Comparison of ENCODE assay signal across 8 cellular contexts in genomic region chr3:9649791-9650521, GRCh38. TPM values are rescaled to one million over a fixed set of nuclear protein-coding genes. Genes with fewer than 3 reads are reported as not detected.
DNase-seq lines count a peak whose midpoint lies in the region; ATAC-seq and TF ChIP-seq lines count a peak whose summit lies in the region.

No MANE protein-coding gene starts in this region.

- peaks cover 19 to 38% of the 10 kb centered on the region in 2 donors for H3K36me3 ChIP-seq in muscle layer of duodenum (ENCODE audit: control insufficient read depth in 1 of 2, insufficient read depth in 2 of 2, low read length in 2 of 2)

- H3K27me3 Mint-ChIP-seq in Calu3 (ENCODE audit: unreplicated experiment), result no peaks in the 10 kb centered on the region
- no peaks in the 10 kb centered on the region for H3K27me3 Mint-ChIP-seq in effector memory CD8-positive, alpha-beta T cell

- CTCF ChIA-PET in Calu3 (lab: Charles Lee), result interaction anchor here (0.6 to 1.4 kb wide), 2 partner anchors 16 to 152 kb away, joined by 4 read pairs; no protein-coding TSS in a partner anchor
- CTCF ChIA-PET in RWPE1 (lab: Yijun Ruan, JAX), result no interaction called here

- no peaks in the 10 kb centered on the region for H3K9me3 ChIP-seq in muscle layer of duodenum (ENCODE audit: control insufficient read depth in 1 of 2, low read length in 2 of 2)

- no peaks in the 10 kb centered on the region for H3K27me3 ChIP-seq in muscle layer of duodenum (ENCODE audit: low read depth, low read length)

- POLR2A ChIA-PET in RWPE1 (lab: Yijun Ruan, JAX; ENCODE audit: low non-redundant PET), result interaction anchor here (0.6 kb wide), 1 partner anchor 145 kb away, joined by 5 read pairs; no protein-coding TSS in a partner anchor

- TF ChIP-seq CTCF in Calu3 (IDR thresholded peaks at IDR 0.05; ENCODE audit: unreplicated experiment) (no peak), RWPE1 (conservative IDR thresholded peaks at IDR 0.05; ENCODE audit: low read depth) (no peak)

- H3K4me1 ChIP-seq in muscle layer of duodenum (ENCODE audit: control insufficient read depth in 1 of 2, insufficient read depth in 2 of 2, low read length in 2 of 2), result peaks cover 9 to 15% of the 10 kb centered on the region in 2 donors

- H3K36me3 Mint-ChIP-seq in Calu3 (ENCODE audit: insufficient read depth, unreplicated experiment), result peaks cover 30% of the 10 kb centered on the region
- peaks cover 49% of the 10 kb centered on the region for H3K36me3 Mint-ChIP-seq in effector memory CD8-positive, alpha-beta T cell (ENCODE audit: insufficient read depth)

- H3K9me3 Mint-ChIP-seq in Calu3 (ENCODE audit: low read depth, unreplicated experiment), result no peaks in the 10 kb centered on the region
- no peaks in the 10 kb centered on the region for H3K9me3 Mint-ChIP-seq in effector memory CD8-positive, alpha-beta T cell

- TSS peak; percentile 39 for BruUV-seq in Calu3 (replicated peaks; lab: Mats Ljungman, UMichigan)

- H3K4me1 Mint-ChIP-seq in Calu3 (ENCODE audit: low read depth, unreplicated experiment), result no peaks in the 10 kb centered on the region
- peaks cover 21 to 33% of the 10 kb centered on the region in 2 donors for H3K4me1 Mint-ChIP-seq in effector memory CD8-positive, alpha-beta T cell (ENCODE audit: low read depth in 2 of 2)

- intact Hi-C loops in Calu3 (cut with micrococcal nuclease; ENCODE audit: unreplicated experiment), result loop anchor here (10.0 kb wide), 1 partner anchor 295 kb away; no protein-coding TSS in a partner anchor

- peak; percentile 35 for ATAC-seq in HG02678 (IDR thresholded peaks at IDR 0.05; ENCODE audit: unreplicated experiment)
- no peak for ATAC-seq in effector memory CD8-positive, alpha-beta T cell (replicated peaks)

- H3K27ac ChIP-seq in RWPE1 (peak overlapping the region; percentile 60), muscle layer of duodenum (ENCODE audit: low read length) (peak overlapping the region; percentile 84)

- peak overlapping the region; percentile 84 for H3K4me3 Mint-ChIP-seq in Calu3 (ENCODE audit: low read depth, unreplicated experiment)
- peak overlapping the region; percentile 76 to 86 for H3K4me3 Mint-ChIP-seq in effector memory CD8-positive, alpha-beta T cell

- H3K27ac Mint-ChIP-seq in Calu3 (ENCODE audit: unreplicated experiment), result peak overlapping the region; percentile 87
- peak overlapping the region; percentile 83 to 96 for H3K27ac Mint-ChIP-seq in effector memory CD8-positive, alpha-beta T cell

- DNase-seq in Calu3, result no peak
- DNase-seq in RWPE1 (ENCODE audit: low spot score), result peak; percentile 4
- DNase-seq in effector memory CD8-positive, alpha-beta T cell, result no peak
- DNase-seq in EL, result no peak
- DNase-seq in hippocampal formation (lab: John Stamatoyannopoulos, UW), result no peak
- DNase-seq in central memory CD4-positive, alpha-beta T cell, result no peak

- peak overlapping the region; percentile 96 to 100 for H3K4me3 ChIP-seq in muscle layer of duodenum (ENCODE audit: low read depth in 1 of 2, low read length in 2 of 2)

RNA-seq across cellular contexts. Expression of gene MTMR14, which starts 0.7 kb away (rescaled TPM):
- 36.3 and 38.1 TPM in 2 replicates for total RNA-seq in Calu3 (2022)

RNA-seq across cellular contexts. Expression of gene CPNE9, which starts 53.7 kb away (rescaled TPM):
- total RNA-seq in Calu3 (2022), result not detected in 2 replicates
